ENCODE assay signal across 9 cellular contexts in the genomic region with DNA sequence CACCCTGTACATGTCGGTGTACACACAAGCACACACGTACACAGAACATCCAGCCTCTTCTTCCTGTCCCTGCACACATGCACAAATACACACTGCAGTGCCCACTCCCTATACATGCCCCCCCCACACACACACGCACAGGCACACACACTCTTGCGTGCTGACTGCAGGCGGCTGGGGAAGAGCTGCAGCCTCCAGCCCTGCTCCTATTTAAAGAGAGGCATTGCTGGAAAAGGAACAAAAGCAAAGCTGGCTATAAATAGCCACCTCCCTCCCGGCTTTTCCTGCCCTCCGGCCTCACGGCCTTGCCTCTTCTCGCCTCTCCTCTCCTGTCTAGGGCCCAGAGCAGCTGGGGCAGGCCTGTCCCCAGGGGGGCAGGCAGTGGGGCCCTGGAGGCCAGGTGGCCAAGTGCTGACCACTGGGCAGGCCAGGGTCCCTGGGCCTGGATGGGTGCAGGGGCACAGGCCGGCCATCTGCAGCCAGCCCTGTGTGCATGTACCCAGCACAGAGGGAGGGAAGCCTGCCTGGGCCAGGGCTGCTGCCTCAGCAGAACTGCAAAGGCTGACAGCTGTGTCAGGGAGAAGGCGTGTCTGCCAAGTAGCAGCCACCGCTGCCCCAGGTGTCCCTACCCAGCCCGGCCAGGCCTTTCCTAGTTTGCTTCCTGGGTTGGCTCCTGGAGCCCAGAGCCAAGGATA. TPM values are rescaled to one million over a fixed set of nuclear protein-coding genes. Genes with fewer than 3 reads are reported as not detected.
A peak's percentile ranks its signal among the peaks of the same experiment; 100 is the strongest.
DNase-seq lines count a peak whose midpoint lies in the region; ATAC-seq and TF ChIP-seq lines count a peak whose summit lies in the region.
"Had no signal": no experiment of that assay in that cellular context is flagged by ENCODE, and none has a peak within 500 bp of the region (broad histone marks: within the 10 kb centered on the region; RNA-seq: fewer than 3 reads in every experiment).

No MANE protein-coding gene starts in this region.

- peak overlapping the region; percentile 49 for H2BK5ac ChIP-seq in mesenchymal stem cell (ENCODE audit: low read depth, low read length, poor library complexity, severe bottlenecking)

- H3K9ac ChIP-seq in mesenchymal stem cell (ENCODE audit: low read length), result peak overlapping the region; percentile 29

- peak overlapping the region; percentile 15 for H2BK120ac ChIP-seq in mesenchymal stem cell (ENCODE audit: low read depth, low read length)

- H3K9me3 Mint-ChIP-seq in CD4-positive, alpha-beta T cell, result no peaks in the 10 kb centered on the region

- H4K8ac ChIP-seq in mesenchymal stem cell (ENCODE audit: low read length), result peak overlapping the region; percentile 93

- peaks cover 33% of the 10 kb centered on the region for H3K27me3 Mint-ChIP-seq in CD4-positive, alpha-beta T cell

- H2BK15ac ChIP-seq in mesenchymal stem cell (ENCODE audit: low read depth, poor library complexity, severe bottlenecking), result no peak overlapping the region

- H3K4me1 ChIP-seq in mesenchymal stem cell (ENCODE audit: control insufficient read depth, insufficient read depth, low read depth, low read length) (peaks cover 36% of the 10 kb centered on the region), upper lobe of right lung (peaks cover 19% of the 10 kb centered on the region)

- intact Hi-C loops in CD4-positive, alpha-beta T cell (cut with DNase I, micrococcal nuclease), result no loop called here
- intact Hi-C loops in upper lobe of right lung (cut with DNase I), result no loop called here

- DNase-seq in CD4-positive, alpha-beta T cell, result no peak
- DNase-seq in NCI-H2171 (lab: John Stamatoyannopoulos, UW) (peak; percentile 58), mesenchymal stem cell (peak; percentile 80), upper lobe of right lung (peak; percentile 74), erythroblast (lab: John Stamatoyannopoulos, UW) (no peak)

- H3K36me3 ChIP-seq in mesenchymal stem cell (ENCODE audit: control insufficient read depth in 1 of 2, insufficient read depth in 2 of 2, low read depth in 1 of 2, low read length in 2 of 2) (no peaks in the 10 kb centered on the region), upper lobe of right lung (no peaks in the 10 kb centered on the region)

- no peak overlapping the region for H3K27ac Mint-ChIP-seq in CD4-positive, alpha-beta T cell

- peaks cover 20% of the 10 kb centered on the region for H3K27me3 ChIP-seq in CD4-positive, alpha-beta T cell (ENCODE audit: control insufficient read depth, insufficient read depth, low read length)
- H3K27me3 ChIP-seq in mesenchymal stem cell (ENCODE audit: control insufficient read depth in 1 of 2, insufficient read depth in 1 of 2, low read length in 2 of 2) (peaks cover 0 to 4% of the 10 kb centered on the region in 2 experiments), upper lobe of right lung (no peaks in the 10 kb centered on the region)

- H4K91ac ChIP-seq in mesenchymal stem cell (ENCODE audit: low read length), result peak overlapping the region; percentile 85

- peak overlapping the region; percentile 55 to 68 for H3K18ac ChIP-seq in mesenchymal stem cell (ENCODE audit: low read depth in 1 of 2, low read length in 2 of 2)

- no peak for TF ChIP-seq POLR2A in erythroblast (IDR thresholded peaks at IDR 0.05; ENCODE audit: low read length)

- no peak overlapping the region for H3K23ac ChIP-seq in mesenchymal stem cell (ENCODE audit: low read length in 2 of 2)

- H2BK12ac ChIP-seq in mesenchymal stem cell (ENCODE audit: low read length in 2 of 2), result peak overlapping the region; percentile 40 to 88

- H2AFZ ChIP-seq in mesenchymal stem cell (ENCODE audit: low read depth, low read length), result peak overlapping the region; percentile 8

- no peak for TF ChIP-seq CTCF in CD4-positive, alpha-beta T cell (IDR thresholded peaks at IDR 0.05)
- no peak for TF ChIP-seq CTCF in upper lobe of right lung (IDR thresholded peaks at IDR 0.05)

- H3K79me1 ChIP-seq in mesenchymal stem cell (replicated peaks; ENCODE audit: low read length, poor library complexity, severe bottlenecking), result no peaks in the 10 kb centered on the region

- H3K4me3 Mint-ChIP-seq in CD4-positive, alpha-beta T cell, result peak overlapping the region; percentile 16

- WGBS in mesenchymal stem cell, result 23% methylated on average over 13 of the region's 13 CpGs

- peak overlapping the region; percentile 52 to 66 for H3K4ac ChIP-seq in mesenchymal stem cell (ENCODE audit: low read depth in 1 of 2, low read length in 2 of 2)

- CTCF ChIA-PET in CD4-positive, alpha-beta T cell (lab: Charles Lee), result no interaction called here

- no peaks in the 10 kb centered on the region for H3K36me3 Mint-ChIP-seq in CD4-positive, alpha-beta T cell (ENCODE audit: low read depth)

- POLR2A ChIA-PET in CD4-positive, alpha-beta T cell (lab: Charles Lee), result no interaction called here

- H3K4me2 ChIP-seq in mesenchymal stem cell (ENCODE audit: low read length, poor library complexity, severe bottlenecking), result no peak overlapping the region

- peak overlapping the region in 1 of 2 experiments; percentile 82 for H3K14ac ChIP-seq in mesenchymal stem cell (ENCODE audit: low read length in 2 of 2)

- H3K27ac ChIP-seq in CD4-positive, alpha-beta T cell (ENCODE audit: low read depth, low read length), result no peak overlapping the region
- H3K27ac ChIP-seq in cingulate gyrus (ENCODE audit: low read depth, low read length), result peak overlapping the region; percentile 90
- H3K27ac ChIP-seq in mesenchymal stem cell (ENCODE audit: low read length, poor library complexity, severe bottlenecking), result peak overlapping the region; percentile 55
- peak overlapping the region; percentile 20 for H3K27ac ChIP-seq in upper lobe of right lung

- H3K4me1 Mint-ChIP-seq in CD4-positive, alpha-beta T cell (ENCODE audit: low read depth), result no peaks in the 10 kb centered on the region

- no peak overlapping the region for H2AK5ac ChIP-seq in mesenchymal stem cell (ENCODE audit: low read length, severe bottlenecking)

- H3K9me3 ChIP-seq in CD4-positive, alpha-beta T cell (ENCODE audit: control insufficient read depth, low read length), result no peaks in the 10 kb centered on the region
- H3K9me3 ChIP-seq in mesenchymal stem cell (ENCODE audit: control insufficient read depth, low read length), result no peaks in the 10 kb centered on the region
- H3K9me3 ChIP-seq in upper lobe of right lung, result no peaks in the 10 kb centered on the region

- H3K4me3 ChIP-seq in mesenchymal stem cell (ENCODE audit: insufficient read depth in 1 of 2, low read depth in 1 of 2, low read length in 2 of 2) (no peak overlapping the region), upper lobe of right lung (no peak overlapping the region)
- H3K4me3 ChIP-seq: GM12878 had no signal

- no peak for ATAC-seq in CD4-positive, alpha-beta T cell (ENCODE audit: poor library complexity)
- peak; percentile 65 for ATAC-seq in upper lobe of right lung
- no peak for ATAC-seq in GM19452 (IDR thresholded peaks at IDR 0.05; ENCODE audit: unreplicated experiment)
- ATAC-seq in HG03175 (IDR thresholded peaks at IDR 0.05; ENCODE audit: unreplicated experiment), result no peak
- ATAC-seq: GM12878 had no signal

RNA-seq across cellular contexts. Expression of gene RTN4RL1, which starts 25.4 kb away (rescaled TPM):
- total RNA-seq in CD4-positive, alpha-beta T cell, result under 1 TPM; 0.06 to 0.11 TPM
- polyA plus RNA-seq in mesenchymal stem cell (2013, experiment 1 of 2), result 0.10 TPM
- 0.04 TPM for polyA plus RNA-seq in mesenchymal stem cell (2013, experiment 2 of 2)
- total RNA-seq in upper lobe of right lung, result 4.3 TPM

RNA-seq across cellular contexts. Expression of gene DPH1, which starts 30.2 kb away (rescaled TPM):
- total RNA-seq in CD4-positive, alpha-beta T cell, result 100 to 1,000 TPM in 1 of 2 experiments, 10 to 100 TPM in 1; 96.4 to 101 TPM
- 24.6 TPM for polyA plus RNA-seq in mesenchymal stem cell (2013, experiment 1 of 2)
- polyA plus RNA-seq in mesenchymal stem cell (2013, experiment 2 of 2), result 23.7 TPM
- total RNA-seq in upper lobe of right lung, result 47.8 TPM

RNA-seq across cellular contexts. Expression of gene OVCA2, which starts 42.1 kb away (rescaled TPM):
- total RNA-seq in CD4-positive, alpha-beta T cell, result 10 to 100 TPM; 34.4 to 35.1 TPM
- polyA plus RNA-seq in mesenchymal stem cell (2013, experiment 1 of 2), result 72.1 TPM
- 72.9 TPM for polyA plus RNA-seq in mesenchymal stem cell (2013, experiment 2 of 2)
- total RNA-seq in upper lobe of right lung, result 21.4 TPM

RNA-seq across cellular contexts. Expression of gene HIC1, which starts 55.2 kb away (rescaled TPM):
- 1 to 10 TPM; 2.4 to 3.0 TPM for total RNA-seq in CD4-positive, alpha-beta T cell
- 25.3 TPM for polyA plus RNA-seq in mesenchymal stem cell (2013, experiment 1 of 2)
- 23.9 TPM for polyA plus RNA-seq in mesenchymal stem cell (2013, experiment 2 of 2)
- total RNA-seq in upper lobe of right lung, result 20.8 TPM

Comparison
In these comparisons a context has a peak if more than half of its experiments do, and no peak if none do; other contexts are left out.
1. DNase-seq: peak in NCI-H2171 (single experiment), mesenchymal stem cell (single experiment) and upper lobe of right lung (single experiment); none in CD4-positive, alpha-beta T cell (0 of 10) and erythroblast (0 of 2).